ENCODE assay signal across 26 cellular contexts in the genomic region with DNA sequence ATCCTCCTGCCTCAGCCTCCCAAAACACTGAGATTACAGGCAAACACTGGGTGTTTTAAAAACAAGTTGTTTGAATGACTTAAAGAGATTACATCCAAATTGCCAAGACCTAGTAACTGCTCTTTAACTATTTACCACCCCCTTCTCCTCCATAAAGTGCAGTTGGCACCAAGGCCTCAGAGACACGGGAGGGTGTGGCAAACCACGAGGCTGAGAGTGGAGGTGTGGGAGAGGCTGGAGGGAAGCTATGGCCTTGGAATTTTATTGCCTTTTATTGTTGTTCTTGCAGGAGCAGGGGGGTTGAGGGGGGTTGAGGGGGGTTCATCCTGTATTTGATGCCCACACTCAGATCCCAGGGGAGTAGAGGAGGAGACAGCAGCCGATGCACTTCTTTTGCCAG.
"Had no signal": no experiment of that assay in that cellular context is flagged by ENCODE, and none has a peak within 500 bp of the region (broad histone marks: within the 10 kb centered on the region; RNA-seq: fewer than 3 reads in every experiment).

No MANE protein-coding gene starts in this region.

- H3K9me3 ChIP-seq: heart right ventricle, left ventricle myocardium inferior, ovary, prostate gland, thyroid gland had no signal

- ATAC-seq: natural killer cell treated with Interleukin-12 subunit alpha and Interleukin-12 subunit beta and Interleukin-15 and Interleukin-18, amount 100 ng/mL, for 72 hours; stimulated activated effector memory CD8-positive, alpha-beta T cell treated with anti-CD3 and anti-CD28 coated beads, Interleukin-12 subunit alpha, Interleukin-12 subunit beta, amount 100 ng/mL, for 72 hours; T-helper 17 cell had no signal

- H3K4me1 ChIP-seq: prostate gland had no signal

- H3K36me3 ChIP-seq: brain microvascular endothelial cell, ovary, prostate gland had no signal

- DNase-seq: activated CD4-positive, alpha-beta memory T cell treated with anti-CD3 and anti-CD28 coated beads for 36 hours; activated CD4-positive, alpha-beta T cell treated with anti-CD3 and anti-CD28 coated beads, Interleukin-2, amount 10 ng/mL, durations not matched to agents 24 days and 14 days; activated CD4-positive, CD25-positive, alpha-beta regulatory T cell treated with anti-CD3 and anti-CD28 coated beads, Interleukin-2, amount 50 U/mL, for 72 hours; activated CD8-positive, alpha-beta memory T cell treated with anti-CD3 and anti-CD28 coated beads, Interleukin-2, amount 50 U/mL, for 4 hours; activated gamma-delta T cell; activated naive CD4-positive, alpha-beta T cell treated with anti-CD3 and anti-CD28 coated beads, Interleukin-2, amount 10 ng/mL, durations not matched to agents 7 days and 5 days; activated naive CD8-positive, alpha-beta T cell treated with anti-CD3 and anti-CD28 coated beads, Interleukin-2, amount 10 ng/mL, durations not matched to agents 7 days and 5 days; activated T-cell treated with anti-CD3 and anti-CD28 coated beads, Interleukin-2, amount 50 U/mL, for 1 hour; brain microvascular endothelial cell; cortex of kidney; foreskin fibroblast; heart right ventricle; kidney glomerular epithelial cell; left ventricle myocardium inferior; mesendoderm; ovary; retina; small intestine; stimulated activated CD4-positive, alpha-beta T cell treated with anti-CD3 and anti-CD28 coated beads, Interleukin-4, amount 100 ng/mL, for 24 hours; T-helper 17 cell; T1000; thyroid gland had no signal

- H3K4me3 ChIP-seq: heart right ventricle, left ventricle myocardium inferior, lung, ovary, prostate gland, thyroid gland had no signal

- H3K27me3 ChIP-seq: heart right ventricle, ovary, thyroid gland had no signal

- H3K27ac ChIP-seq: brain microvascular endothelial cell, ovary, prostate gland had no signal
